In the genomic region with DNA sequence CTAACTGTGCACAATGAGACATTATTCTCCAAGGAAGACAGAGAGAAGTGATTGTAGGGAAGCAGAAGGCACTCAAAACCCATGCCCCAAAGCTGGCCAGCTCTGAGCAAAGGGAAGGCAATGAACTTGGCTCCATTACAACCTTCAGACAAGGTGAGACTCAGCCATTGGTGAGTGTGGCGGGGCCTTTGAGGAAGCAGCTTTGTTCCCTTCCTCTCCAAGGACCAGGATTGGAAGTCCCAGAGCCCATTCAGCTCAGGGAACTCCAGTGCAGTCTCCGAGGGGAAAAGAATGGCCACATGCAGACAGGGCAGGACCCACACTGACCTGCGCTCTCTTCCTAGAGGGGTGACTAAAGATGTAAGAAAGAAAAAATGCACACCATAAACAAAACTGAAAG, we compare ENCODE assay signal across 13 cellular contexts. TPM values are rescaled to one million over a fixed set of nuclear protein-coding genes. Genes with fewer than 3 reads are reported as not detected.
A peak's percentile ranks its signal among the peaks of the same experiment; 100 is the strongest.
DNase-seq lines count a peak whose midpoint lies in the region; ATAC-seq and TF ChIP-seq lines count a peak whose summit lies in the region.
"Had no signal": no experiment of that assay in that cellular context is flagged by ENCODE, and none has a peak within 500 bp of the region (broad histone marks: within the 10 kb centered on the region; RNA-seq: fewer than 3 reads in every experiment).

No MANE protein-coding gene starts in this region.

- H3K4me3 ChIP-seq in endodermal cell (ENCODE audit: low read length) (no peak overlapping the region), mesendoderm (ENCODE audit: low read length) (no peak overlapping the region)
- H3K4me3 ChIP-seq: GM12878 had no signal

- H3K4me1 ChIP-seq in endodermal cell (ENCODE audit: control insufficient read depth, insufficient read depth, low read length) (peaks cover 3% of the 10 kb centered on the region), mesendoderm (ENCODE audit: control insufficient read depth, low read depth, low read length) (peaks cover 8% of the 10 kb centered on the region)

- peaks cover 31% of the 10 kb centered on the region for H3K79me1 ChIP-seq in mesendoderm (ENCODE audit: low read length)

- H2AK5ac ChIP-seq in mesendoderm (ENCODE audit: low read length): peak overlapping the region; percentile 99

- H3K4me3 Mint-ChIP-seq in HFFc6: no peak overlapping the region
- no peak overlapping the region for H3K4me3 Mint-ChIP-seq in endodermal cell
- H3K4me3 Mint-ChIP-seq in stimulated activated naive B cell treated with anti-CD40 and anti-IgM and Interleukin-4, amounts not matched to agents 10 μg/mL and 1 μg/mL and 100 μg/mL, for 72 hours: no peak overlapping the region
- H3K4me3 Mint-ChIP-seq: activated naive CD4-positive, alpha-beta T cell treated with anti-CD3 and anti-CD28 coated beads for 36 hours; H9 had no signal

- H3K27me3 ChIP-seq in endodermal cell (ENCODE audit: control insufficient read depth, insufficient read depth, low read length, poor library complexity, severe bottlenecking) (no peaks in the 10 kb centered on the region), mesendoderm (ENCODE audit: insufficient read depth, low read length, poor library complexity) (no peaks in the 10 kb centered on the region)

- peak overlapping the region; percentile 96 for H2BK5ac ChIP-seq in mesendoderm (ENCODE audit: low read length)

- peak overlapping the region; percentile 80 for H3K56ac ChIP-seq in mesendoderm (ENCODE audit: low read length)

- no peak overlapping the region for H2BK120ac ChIP-seq in mesendoderm (ENCODE audit: low read depth, low read length)

- H4K8ac ChIP-seq in mesendoderm (ENCODE audit: low read depth, low read length): no peak overlapping the region

- no peak for DNase-seq in HFFc6
- no peak for DNase-seq in endodermal cell
- DNase-seq in mesendoderm: no peak
- DNase-seq in stimulated activated naive B cell treated with anti-CD40 and anti-IgM and Interleukin-4, amounts not matched to agents 10 μg/mL and 1 μg/mL and 100 μg/mL, for 72 hours: no peak
- no peak for DNase-seq in NCI-H128 (lab: John Stamatoyannopoulos, UW; ENCODE audit: unreplicated experiment)
- no peak for DNase-seq in NCI-H1105 (lab: John Stamatoyannopoulos, UW)
- DNase-seq: activated naive CD4-positive, alpha-beta T cell treated with anti-CD3 and anti-CD28 coated beads for 36 hours; AML-193; Calu3 had no signal

- peak overlapping the region; percentile 77 for H3K27ac ChIP-seq in endodermal cell (ENCODE audit: low read depth, low read length)
- peak overlapping the region; percentile 77 for H3K27ac ChIP-seq in mesendoderm (ENCODE audit: low read depth, low read length)

- peaks cover 25% of the 10 kb centered on the region for H3K9me3 ChIP-seq in endodermal cell (ENCODE audit: control insufficient read depth, low read length)

- H3K36me3 ChIP-seq in endodermal cell (ENCODE audit: control insufficient read depth, insufficient read depth, low read length) (peaks cover 35% of the 10 kb centered on the region), mesendoderm (ENCODE audit: control insufficient read depth, insufficient read depth, low read length) (peaks cover 7% of the 10 kb centered on the region)

- H3K9ac ChIP-seq in endodermal cell (ENCODE audit: extremely low read depth, low read length, poor library complexity, severe bottlenecking): no peak overlapping the region
- H3K9ac ChIP-seq in mesendoderm (ENCODE audit: low read length): peak overlapping the region; percentile 1

- peak overlapping the region; percentile 20 for H3K23ac ChIP-seq in mesendoderm (ENCODE audit: low read length)

- peaks cover 45% of the 10 kb centered on the region for H3K79me2 ChIP-seq in mesendoderm (ENCODE audit: control insufficient read depth, insufficient read depth, low read length)

- peak overlapping the region; percentile 24 for H3K27ac Mint-ChIP-seq in HFFc6
- H3K27ac Mint-ChIP-seq in endodermal cell: peak overlapping the region; percentile 74
- peak overlapping the region; percentile 67 for H3K27ac Mint-ChIP-seq in stimulated activated naive B cell treated with anti-CD40 and anti-IgM and Interleukin-4, amounts not matched to agents 10 μg/mL and 1 μg/mL and 100 μg/mL, for 72 hours
- H3K27ac Mint-ChIP-seq: activated naive CD4-positive, alpha-beta T cell treated with anti-CD3 and anti-CD28 coated beads for 36 hours had no signal

- no peak overlapping the region for H3K4me2 ChIP-seq in mesendoderm (ENCODE audit: low read length)

- H3K18ac ChIP-seq in mesendoderm (ENCODE audit: low read length): no peak overlapping the region

- peaks cover 5% of the 10 kb centered on the region for H3K27me3 Mint-ChIP-seq in HFFc6 (ENCODE audit: insufficient read depth)
- no peaks in the 10 kb centered on the region for H3K27me3 Mint-ChIP-seq in endodermal cell (ENCODE audit: insufficient read depth)
- no peaks in the 10 kb centered on the region for H3K27me3 Mint-ChIP-seq in stimulated activated naive B cell treated with anti-CD40 and anti-IgM and Interleukin-4, amounts not matched to agents 10 μg/mL and 1 μg/mL and 100 μg/mL, for 72 hours

- ATAC-seq in stimulated activated naive B cell treated with anti-CD40 and anti-IgM and Interleukin-4, amounts not matched to agents 10 μg/mL and 1 μg/mL and 100 μg/mL, for 72 hours (replicated peaks): no peak
- ATAC-seq in GM19467 (IDR thresholded peaks at IDR 0.05; ENCODE audit: unreplicated experiment): no peak
- ATAC-seq: activated CD4-positive, CD25-positive, alpha-beta regulatory T cell treated with anti-CD3 and anti-CD28 coated beads, Interleukin-2, amount 50 U/mL, for 24 hours had no signal

- H3K9me3 Mint-ChIP-seq in HFFc6: peaks cover 11% of the 10 kb centered on the region
- peaks cover 12% of the 10 kb centered on the region for H3K9me3 Mint-ChIP-seq in endodermal cell
- peaks cover 3 to 8% of the 10 kb centered on the region in 2 donors for H3K9me3 Mint-ChIP-seq in stimulated activated naive B cell treated with anti-CD40 and anti-IgM and Interleukin-4, amounts not matched to agents 10 μg/mL and 1 μg/mL and 100 μg/mL, for 72 hours

- H3K4ac ChIP-seq in mesendoderm (ENCODE audit: low read depth, low read length): no peak overlapping the region

- peaks cover 24% of the 10 kb centered on the region for H3K4me1 Mint-ChIP-seq in HFFc6 (ENCODE audit: low read depth)
- peaks cover 14% of the 10 kb centered on the region for H3K4me1 Mint-ChIP-seq in endodermal cell
- H3K4me1 Mint-ChIP-seq in stimulated activated naive B cell treated with anti-CD40 and anti-IgM and Interleukin-4, amounts not matched to agents 10 μg/mL and 1 μg/mL and 100 μg/mL, for 72 hours: peaks cover 8 to 9% of the 10 kb centered on the region in 2 donors

- H2BK15ac ChIP-seq in mesendoderm (replicated peaks; ENCODE audit: low read depth): no peak overlapping the region

- TF ChIP-seq CTCF in HFFc6 (IDR thresholded peaks at IDR 0.05) (no peak), endodermal cell (conservative IDR thresholded peaks at IDR 0.05) (no peak)

- peaks cover 32% of the 10 kb centered on the region for H3K36me3 Mint-ChIP-seq in HFFc6 (ENCODE audit: low read depth)
- peaks cover 32% of the 10 kb centered on the region for H3K36me3 Mint-ChIP-seq in endodermal cell (ENCODE audit: low read depth)
- peaks cover 9 to 21% of the 10 kb centered on the region in 2 donors for H3K36me3 Mint-ChIP-seq in stimulated activated naive B cell treated with anti-CD40 and anti-IgM and Interleukin-4, amounts not matched to agents 10 μg/mL and 1 μg/mL and 100 μg/mL, for 72 hours

- 71 to 86% methylated on average over 1 to 3 of the region's 3 CpGs for WGBS in endodermal cell (ENCODE audit: insufficient coverage in 1 of 2, insufficient read length in 1 of 2), 2 experiments
- no CpG with 5 or more reads among the region's 3 CpGs for WGBS in mesendoderm (ENCODE audit: extremely low coverage, insufficient coverage, low lambda C conversion rate)

- H4K5ac ChIP-seq in mesendoderm (ENCODE audit: low read length): peak overlapping the region; percentile 59

RNA-seq across cellular contexts. Expression of a gene that starts 23.1 kb away (rescaled TPM):
- 100 to 1,000 TPM in 4 of 6 experiments, 10 to 100 TPM in 2; 88.6 to 126 (median 105) TPM for total RNA-seq in HFFc6 (2021; fragmentation: NEBNext Ultra II Directional; extraction: Animal tissue kit (Norgen Biotek cat#: 25700))
- total RNA-seq in endodermal cell: 10 to 100 TPM; 25.5 to 27.0 TPM
- 30.3 TPM for polyA plus RNA-seq in endodermal cell (2013, experiment 1 of 2)
- polyA plus RNA-seq in endodermal cell (2013, experiment 2 of 2): 35.4 TPM
- polyA plus RNA-seq in mesendoderm (2013, experiment 1 of 2): 36.8 TPM
- 35.1 TPM for polyA plus RNA-seq in mesendoderm (2013, experiment 2 of 2)

Comparison
In these comparisons a context has a peak if more than half of its experiments do, and no peak if none do; other contexts are left out.
1. H3K27ac Mint-ChIP-seq: peak in every context shown above with its lines; median percentile 74 in endodermal cell; 67 in stimulated activated naive B cell treated with anti-CD40 and anti-IgM and Interleukin-4, amounts not matched to agents 10 μg/mL and 1 μg/mL and 100 μg/mL, for 72 hours; 24 in HFFc6.